In the genomic region with DNA sequence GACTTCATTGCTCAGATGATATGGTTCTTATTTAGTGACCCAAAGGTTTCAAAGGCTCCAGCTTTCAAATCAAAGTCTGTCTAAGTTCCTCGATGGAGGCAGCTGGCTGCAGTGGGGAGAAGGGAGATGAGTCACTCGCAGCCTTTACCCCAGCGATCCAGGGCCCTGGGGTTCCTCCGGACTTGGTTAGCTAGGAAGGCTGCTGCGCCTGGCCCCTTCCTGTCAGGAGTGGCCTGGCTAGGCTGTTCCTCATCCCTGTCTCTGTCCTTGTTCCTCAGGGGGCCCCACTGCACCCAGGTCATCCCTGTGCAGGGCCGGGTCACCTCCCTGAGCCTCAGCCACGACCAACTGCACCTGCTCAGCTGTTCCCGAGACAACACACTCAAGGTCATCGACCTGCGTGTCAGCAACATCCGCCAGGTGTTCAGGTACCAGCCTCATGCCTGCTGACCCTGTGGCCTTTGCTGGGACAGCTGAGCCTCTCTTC, we compare ENCODE assay signal across 1 cellular context.
TF ChIP-seq lines count a peak whose summit lies in the region.

No MANE protein-coding gene starts in this region.

TF ChIP-seq in HepG2, 621 proteins besides CTCF, POLR2A, EP300 and RAD21 (continued from another document):
- TF ChIP-seq AHDC1 (CRISPR knock-in tag; IDR thresholded peaks at IDR 0.05; ENCODE audit: borderline replicate concordance): 0 out of 2 replicates have a peak, but pooled peaks have one; percentile 32
TF ChIP-seq in HepG2: peak in this region for 22.
